Comparison of ENCODE assay signal across 14 cellular contexts in the genomic region with DNA sequence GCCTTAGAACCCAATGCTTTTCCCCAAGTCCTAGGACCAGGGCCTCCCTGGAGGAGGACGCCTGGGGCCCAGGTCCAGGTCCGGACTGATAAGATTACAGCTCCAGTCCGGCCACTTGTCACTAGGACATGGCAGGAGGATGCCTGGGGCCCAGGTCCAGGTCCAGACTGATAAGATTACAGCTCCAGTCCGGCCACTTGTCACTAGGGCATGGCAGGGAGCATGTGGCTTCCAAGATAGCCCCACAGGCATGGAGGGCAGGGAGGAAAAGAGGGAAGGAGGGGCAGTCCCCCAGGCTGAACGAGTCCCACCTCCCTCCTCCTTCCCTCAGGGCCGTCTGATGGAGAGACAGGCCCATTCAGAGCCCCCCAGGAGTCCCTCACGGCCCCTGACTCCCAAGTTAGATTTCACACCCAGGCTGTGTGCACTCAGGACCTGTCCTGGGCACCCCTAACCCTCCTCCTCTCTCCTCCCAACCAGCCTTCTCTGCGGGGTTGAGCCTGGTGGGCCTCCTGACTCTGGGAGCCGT. TPM values are rescaled to one million over a fixed set of nuclear protein-coding genes. Genes with fewer than 3 reads are reported as not detected.
DNase-seq lines count a peak whose midpoint lies in the region; ATAC-seq and TF ChIP-seq lines count a peak whose summit lies in the region.
"Had no signal": no experiment of that assay in that cellular context is flagged by ENCODE, and none has a peak within 500 bp of the region (broad histone marks: within the 10 kb centered on the region; RNA-seq: fewer than 3 reads in every experiment).

No MANE protein-coding gene starts in this region.

- H3K27me3 Mint-ChIP-seq in activated T-helper 2 cell treated with anti-CD3 and anti-CD28 coated beads, Interferon-gamma antibody, Interleukin-2, Interleukin-4, amounts not matched to agents 10 μg/mL and 5 μg/mL and 100 μg/mL, durations not matched to agents 14 hours and 24 hours and 36 hours (ENCODE audit: low read depth) = no peaks in the 10 kb centered on the region

- 31 to 59% (median 46%) methylated on average over 6 to 9 of the region's 9 CpGs for WGBS in spleen, 5 donors
- WGBS in smooth muscle cell (ENCODE audit: low lambda C conversion rate) = 59% methylated on average over 9 of the region's 9 CpGs

- no peaks in the 10 kb centered on the region for H3K9me3 Mint-ChIP-seq in activated T-helper 2 cell treated with anti-CD3 and anti-CD28 coated beads, Interferon-gamma antibody, Interleukin-2, Interleukin-4, amounts not matched to agents 10 μg/mL and 5 μg/mL and 100 μg/mL, durations not matched to agents 14 hours and 24 hours and 36 hours

- H3K27ac Mint-ChIP-seq in activated T-helper 2 cell treated with anti-CD3 and anti-CD28 coated beads, Interferon-gamma antibody, Interleukin-2, Interleukin-4, amounts not matched to agents 10 μg/mL and 5 μg/mL and 100 μg/mL, durations not matched to agents 14 hours and 24 hours and 36 hours = no peak overlapping the region

- H3K36me3 Mint-ChIP-seq in activated T-helper 2 cell treated with anti-CD3 and anti-CD28 coated beads, Interferon-gamma antibody, Interleukin-2, Interleukin-4, amounts not matched to agents 10 μg/mL and 5 μg/mL and 100 μg/mL, durations not matched to agents 14 hours and 24 hours and 36 hours (ENCODE audit: low read depth) = no peaks in the 10 kb centered on the region

- no peaks in the 10 kb centered on the region for H3K27me3 ChIP-seq in NT2/D1 (ENCODE audit: insufficient read depth, insufficient read length)
- H3K27me3 ChIP-seq in spleen (replicated peaks in 1 of 7) = no peaks in the 10 kb centered on the region
- H3K27me3 ChIP-seq in smooth muscle cell (ENCODE audit: low read depth) = no peaks in the 10 kb centered on the region
- no peaks in the 10 kb centered on the region for H3K27me3 ChIP-seq in left lung
- H3K27me3 ChIP-seq: brain microvascular endothelial cell, suprapubic skin had no signal

- H3K4me3 ChIP-seq in NT2/D1 (ENCODE audit: insufficient read length, low read depth) (no peak overlapping the region), spleen (peak overlapping the region in 1 of 8 donors; percentile 73), smooth muscle cell (no peak overlapping the region), left lung (no peak overlapping the region)

- TF ChIP-seq POLR2A in spleen (IDR thresholded peaks at IDR 0.05) (no peak), GM18505 (IDR thresholded peaks at IDR 0.05; ENCODE audit: borderline replicate concordance, extremely low read depth, insufficient read depth, insufficient read length) (no peak)

- H3K4me3 Mint-ChIP-seq in activated T-helper 2 cell treated with anti-CD3 and anti-CD28 coated beads, Interferon-gamma antibody, Interleukin-2, Interleukin-4, amounts not matched to agents 10 μg/mL and 5 μg/mL and 100 μg/mL, durations not matched to agents 14 hours and 24 hours and 36 hours (ENCODE audit: low read depth) = peak overlapping the region; percentile 85

- no peak overlapping the region for H2AFZ ChIP-seq in smooth muscle cell (ENCODE audit: low read depth)

- H3K36me3 ChIP-seq in NT2/D1 (ENCODE audit: insufficient read depth, insufficient read length, low read length) (no peaks in the 10 kb centered on the region), spleen (peaks cover 0 to 6% (median 0%) of the 10 kb centered on the region in 6 donors), smooth muscle cell (ENCODE audit: low read depth) (no peaks in the 10 kb centered on the region), left lung (no peaks in the 10 kb centered on the region)
- H3K36me3 ChIP-seq: brain microvascular endothelial cell, suprapubic skin had no signal

- H3K4me1 ChIP-seq in NT2/D1 (ENCODE audit: insufficient read depth, insufficient read length) = peaks cover 19% of the 10 kb centered on the region
- H3K4me1 ChIP-seq in spleen = peaks cover 50 to 93% (median 85%) of the 10 kb centered on the region in 6 donors
- peaks cover 7% of the 10 kb centered on the region for H3K4me1 ChIP-seq in smooth muscle cell (ENCODE audit: low read depth)
- H3K4me1 ChIP-seq in left lung = peaks cover 16 to 73% of the 10 kb centered on the region in 2 donors

- intact Hi-C loops in activated T-helper 2 cell treated with anti-CD3 and anti-CD28 coated beads, Interferon-gamma antibody, Interleukin-2, Interleukin-4, amounts not matched to agents 10 μg/mL and 5 μg/mL and 100 μg/mL, durations not matched to agents 14 hours and 24 hours and 36 hours (cut with micrococcal nuclease) = loop anchor here (10.0 kb wide), 2 partner anchors 71 to 591 kb away; partner anchors contain the start of gene CD81
- intact Hi-C loops in spleen (cut with DNase I; ENCODE audit: low total_unique reads) (loop anchor here (2.0 to 5.0 kb wide), 2 partner anchors 106 to 113 kb away; no protein-coding TSS in a partner anchor), left lung (cut with DNase I) (loop anchor here (2.0 to 10.0 kb wide), 3 partner anchors 111 to 221 kb away; no protein-coding TSS in a partner anchor)

- ATAC-seq in left lobe of liver (peak; percentile 42), left lung (no peak), GM18505 (IDR thresholded peaks at IDR 0.05; ENCODE audit: unreplicated experiment) (no peak)
- ATAC-seq: HCT116, PC-3 had no signal

- H3K9me3 ChIP-seq in NT2/D1 (ENCODE audit: insufficient read depth, low read length) = no peaks in the 10 kb centered on the region
- no peaks in the 10 kb centered on the region for H3K9me3 ChIP-seq in spleen
- no peaks in the 10 kb centered on the region for H3K9me3 ChIP-seq in smooth muscle cell (replicated peaks; ENCODE audit: low read depth)
- no peaks in the 10 kb centered on the region for H3K9me3 ChIP-seq in left lung
- H3K9me3 ChIP-seq: suprapubic skin had no signal

- DNase-seq in NT2/D1 (ENCODE audit: low read depth, low spot score) = no peak
- DNase-seq in activated T-helper 2 cell treated with anti-CD3 and anti-CD28 coated beads, Interferon-gamma antibody, Interleukin-2, Interleukin-4, amounts not matched to agents 10 μg/mL and 5 μg/mL and 100 μg/mL, durations not matched to agents 14 hours and 24 hours and 36 hours (ENCODE audit: low spot score) = peak; percentile 3
- peak; percentile 64 for DNase-seq in left lobe of liver (ENCODE audit: low spot score)
- peak; percentile 79 for DNase-seq in spleen
- DNase-seq in smooth muscle cell (lab: John Stamatoyannopoulos, UW; ENCODE audit: unreplicated experiment) = no peak
- no peak for DNase-seq in NCI-H1092 (lab: John Stamatoyannopoulos, UW)
- DNase-seq in left lung = no peak
- DNase-seq: brain microvascular endothelial cell, NCI-H1417 treated with DMSO at 0.1 percent for 48 hours, PC-3 had no signal

- peak overlapping the region; percentile 74 to 95 (median 87) for H3K27ac ChIP-seq in spleen
- H3K27ac ChIP-seq in smooth muscle cell (ENCODE audit: low read depth) = no peak overlapping the region
- peak overlapping the region in 1 of 2 donors; percentile 88 for H3K27ac ChIP-seq in left lung
- H3K27ac ChIP-seq: brain microvascular endothelial cell, suprapubic skin had no signal

- no peaks in the 10 kb centered on the region for H3K79me2 ChIP-seq in smooth muscle cell (ENCODE audit: low read depth)

- no peaks in the 10 kb centered on the region for H3F3A ChIP-seq in smooth muscle cell (ENCODE audit: low read depth)

- no peak for TF ChIP-seq CTCF in spleen (IDR thresholded peaks at IDR 0.05 in 8 of 11, conservative IDR thresholded peaks at IDR 0.05 in 3 of 11)
- TF ChIP-seq CTCF in smooth muscle cell (IDR thresholded peaks at IDR 0.05; ENCODE audit: borderline replicate concordance, insufficient read depth, poor library complexity, severe bottlenecking) = no peak
- TF ChIP-seq CTCF in left lung (IDR thresholded peaks at IDR 0.05) = no peak

- H3K4me2 ChIP-seq in smooth muscle cell = no peak overlapping the region

- H3K4me1 Mint-ChIP-seq in activated T-helper 2 cell treated with anti-CD3 and anti-CD28 coated beads, Interferon-gamma antibody, Interleukin-2, Interleukin-4, amounts not matched to agents 10 μg/mL and 5 μg/mL and 100 μg/mL, durations not matched to agents 14 hours and 24 hours and 36 hours (ENCODE audit: low read depth) = peaks cover 29% of the 10 kb centered on the region

- H3K9ac ChIP-seq in NT2/D1 (ENCODE audit: insufficient read length, low read depth) (peak overlapping the region; percentile 10), smooth muscle cell (ENCODE audit: low read depth) (no peak overlapping the region)

- H4K20me1 ChIP-seq in smooth muscle cell (ENCODE audit: low read depth) = no peaks in the 10 kb centered on the region

RNA-seq across cellular contexts. Expression of gene TSPAN32, which starts 1.9 kb away (rescaled TPM):
- total RNA-seq in activated T-helper 2 cell treated with anti-CD3 and anti-CD28 coated beads, Interferon-gamma antibody, Interleukin-2, Interleukin-4, amounts not matched to agents 10 μg/mL and 5 μg/mL and 100 μg/mL, durations not matched to agents 14 hours and 24 hours and 36 hours = 4.6 and 4.8 TPM in 2 replicates
- total RNA-seq in left lobe of liver (0.35 TPM), spleen (10 to 100 TPM; 10.6 to 21.0 (median 17.6) TPM), smooth muscle cell (not detected in 2 replicates), left lung (1 to 10 TPM; 4.2 to 6.2 TPM)
- polyA plus RNA-seq in spleen (10 to 100 TPM; 11.2 to 21.8 (median 14.1) TPM), smooth muscle cell (0.91 TPM in 1 of 2 replicates, not detected in the other)
- total RNA-seq: G401, PC-3 had no signal

RNA-seq across cellular contexts. Expression of gene C11orf21, which starts 2.0 kb away (rescaled TPM):
- total RNA-seq in activated T-helper 2 cell treated with anti-CD3 and anti-CD28 coated beads, Interferon-gamma antibody, Interleukin-2, Interleukin-4, amounts not matched to agents 10 μg/mL and 5 μg/mL and 100 μg/mL, durations not matched to agents 14 hours and 24 hours and 36 hours = 3.1 and 3.4 TPM in 2 replicates
- total RNA-seq in left lobe of liver (0.35 TPM), spleen (10 to 100 TPM; 10.6 to 24.9 (median 18.1) TPM), smooth muscle cell (not detected in 2 replicates), left lung (1 to 10 TPM; 2.7 to 6.9 TPM)
- polyA plus RNA-seq in spleen (10 to 100 TPM in 1 of 3 donors, 1 to 10 TPM in 2; 8.6 to 12.1 (median 8.9) TPM), smooth muscle cell (not detected in 2 replicates)
- total RNA-seq: G401, PC-3 had no signal

RNA-seq across cellular contexts. Expression of gene ASCL2, which starts 33.3 kb away (rescaled TPM):
- total RNA-seq in activated T-helper 2 cell treated with anti-CD3 and anti-CD28 coated beads, Interferon-gamma antibody, Interleukin-2, Interleukin-4, amounts not matched to agents 10 μg/mL and 5 μg/mL and 100 μg/mL, durations not matched to agents 14 hours and 24 hours and 36 hours = 0.23 and 0.25 TPM in 2 replicates
- 0.83 TPM for total RNA-seq in left lobe of liver
- total RNA-seq in spleen = 1 to 10 TPM; 1.9 to 3.0 (median 2.3) TPM
- 1 to 10 TPM in 1 of 3 donors, under 1 TPM in 2; 0.68 to 1.3 (median 0.93) TPM for polyA plus RNA-seq in spleen
- 3.0 TPM in 1 of 2 replicates, not detected in the other for total RNA-seq in smooth muscle cell
- polyA plus RNA-seq in smooth muscle cell = 0.33 TPM in 1 of 2 replicates, not detected in the other
- total RNA-seq in left lung = 1 to 10 TPM in 1 of 2 donors, under 1 TPM in 1; 0.79 to 2.3 TPM
- total RNA-seq: G401 had no signal

Comparison
In these comparisons a context has a peak if more than half of its experiments do, and no peak if none do; other contexts are left out.
1. DNase-seq: peak in activated T-helper 2 cell treated with anti-CD3 and anti-CD28 coated beads, Interferon-gamma antibody, Interleukin-2, Interleukin-4, amounts not matched to agents 10 μg/mL and 5 μg/mL and 100 μg/mL, durations not matched to agents 14 hours and 24 hours and 36 hours (single experiment), left lobe of liver (single experiment) and spleen (single experiment); none in NT2/D1 (single experiment), smooth muscle cell (single experiment), NCI-H1092 (single experiment) and left lung (0 of 2).